Comparison of ENCODE assay signal across 20 cellular contexts in genomic region chr6:147448775-147449174, GRCh38. TPM values are rescaled to one million over a fixed set of nuclear protein-coding genes. Genes with fewer than 3 reads are reported as not detected.
A peak's percentile ranks its signal among the peaks of the same experiment; 100 is the strongest.
DNase-seq lines count a peak whose midpoint lies in the region; ATAC-seq, FAIRE-seq and TF ChIP-seq lines count a peak whose summit lies in the region.
"Had no signal": no experiment of that assay in that cellular context is flagged by ENCODE, and none has a peak within 500 bp of the region (broad histone marks: within the 10 kb centered on the region; RNA-seq: fewer than 3 reads in every experiment).

No MANE protein-coding gene starts in this region.

- TF ChIP-seq CTCF in endodermal cell (conservative IDR thresholded peaks at IDR 0.05), result no peak
- no peak for TF ChIP-seq CTCF in neural crest cell (conservative IDR thresholded peaks at IDR 0.05)
- no peak for TF ChIP-seq CTCF in D721Med (IDR thresholded peaks at IDR 0.05; ENCODE audit: insufficient read depth, missing control alignments)

- H3K4me3 Mint-ChIP-seq in endodermal cell (peak overlapping the region; percentile 22), neural crest cell (peak overlapping the region; percentile 18)
- no peak overlapping the region for H3K4me3 Mint-ChIP-seq in stimulated activated naive CD8-positive, alpha-beta T cell treated with anti-CD3 and anti-CD28 coated beads, Interleukin-15, amount 100 ng/mL, for 72 hours
- no peak overlapping the region for H3K4me3 Mint-ChIP-seq in activated T-cell treated with anti-CD3 and anti-CD28 coated beads, Interleukin-2, amount 50 U/mL, for 4 hours
- H3K4me3 Mint-ChIP-seq: CD4-positive, CD25-positive, alpha-beta regulatory T cell had no signal

- H3K9me3 ChIP-seq in ES-I3 (ENCODE audit: control insufficient read depth, insufficient read depth, low read length) (no peaks in the 10 kb centered on the region), HUES64 (ENCODE audit: insufficient read depth, low read depth, low read length) (no peaks in the 10 kb centered on the region), endodermal cell (ENCODE audit: control insufficient read depth, low read length) (no peaks in the 10 kb centered on the region)
- H3K9me3 ChIP-seq: BE2C had no signal

- no peak for ATAC-seq in stimulated activated naive CD8-positive, alpha-beta T cell treated with anti-CD3 and anti-CD28 coated beads, Interleukin-15, amount 100 ng/mL, for 72 hours
- no peak for ATAC-seq in activated T-cell treated with anti-CD3 and anti-CD28 coated beads, Interleukin-2, amount 50 U/mL, for 4 hours

- H3K9me3 Mint-ChIP-seq in endodermal cell (no peaks in the 10 kb centered on the region), neural crest cell (no peaks in the 10 kb centered on the region)
- no peaks in the 10 kb centered on the region for H3K9me3 Mint-ChIP-seq in stimulated activated naive CD8-positive, alpha-beta T cell treated with anti-CD3 and anti-CD28 coated beads, Interleukin-15, amount 100 ng/mL, for 72 hours
- no peaks in the 10 kb centered on the region for H3K9me3 Mint-ChIP-seq in activated T-cell treated with anti-CD3 and anti-CD28 coated beads, Interleukin-2, amount 50 U/mL, for 4 hours

- H3K36me3 ChIP-seq in ES-I3 (ENCODE audit: insufficient read depth, low read length) (no peaks in the 10 kb centered on the region), HUES64 (ENCODE audit: insufficient read depth, low read length) (no peaks in the 10 kb centered on the region), endodermal cell (ENCODE audit: control insufficient read depth, insufficient read depth, low read length) (no peaks in the 10 kb centered on the region)
- H3K36me3 ChIP-seq: BE2C had no signal

- H3K4me3 ChIP-seq in HUES64 (ENCODE audit: low read length) (no peak overlapping the region; the same call in 1 of the 2 replicates), endodermal cell (ENCODE audit: low read length) (peak overlapping the region; percentile 38)

- H3K4me1 ChIP-seq in ES-I3 (ENCODE audit: insufficient read depth, low read length) (peaks cover 4% of the 10 kb centered on the region), HUES64 (ENCODE audit: insufficient read depth, low read length) (peaks cover 22% of the 10 kb centered on the region), endodermal cell (ENCODE audit: control insufficient read depth, insufficient read depth, low read length) (peaks cover 12% of the 10 kb centered on the region)

- DNase-seq in endodermal cell, result peak; percentile 63
- DNase-seq in neural crest cell (ENCODE audit: low read depth, low spot score), result no peak
- DNase-seq in activated effector memory CD4-positive, alpha-beta T cell treated with Interleukin-2 at 50 U/mL for 16 hours, result no peak
- DNase-seq in D721Med (ENCODE audit: insufficient read length, low spot score), result no peak
- no peak for DNase-seq in stimulated activated naive CD8-positive, alpha-beta T cell treated with anti-CD3 and anti-CD28 coated beads, Interleukin-15, amount 100 ng/mL, for 72 hours
- DNase-seq in activated T-cell treated with anti-CD3 and anti-CD28 coated beads, Interleukin-2, amount 50 U/mL, for 4 hours, result no peak
- DNase-seq: BE2C; CD4-positive, CD25-positive, alpha-beta regulatory T cell; DMS53; EL; KG1; MV-4-11; NCI-H187 treated with DMSO at 0.1 percent for 48 hours; NCI-H226; NCI-H524 treated with DMSO at 0.1 percent for 48 hours had no signal

- H3K36me3 Mint-ChIP-seq in endodermal cell (ENCODE audit: low read depth) (no peaks in the 10 kb centered on the region), neural crest cell (ENCODE audit: low read depth) (no peaks in the 10 kb centered on the region)
- H3K36me3 Mint-ChIP-seq in activated T-cell treated with anti-CD3 and anti-CD28 coated beads, Interleukin-2, amount 50 U/mL, for 4 hours (ENCODE audit: insufficient read depth), result no peaks in the 10 kb centered on the region
- H3K36me3 Mint-ChIP-seq: CD4-positive, CD25-positive, alpha-beta regulatory T cell had no signal

- H3K27ac ChIP-seq in HUES64 (ENCODE audit: low read depth, low read length), result peak overlapping the region; percentile 67; the same call in 1 of the 2 replicates
- no peak overlapping the region for H3K27ac ChIP-seq in endodermal cell (ENCODE audit: low read depth, low read length)

- H3K9ac ChIP-seq in ES-I3 (ENCODE audit: low read depth, low read length) (peak overlapping the region; percentile 54; the same call in 1 of the 2 replicates), HUES64 (ENCODE audit: low read depth, low read length) (no peak overlapping the region), endodermal cell (ENCODE audit: extremely low read depth, low read length, poor library complexity, severe bottlenecking) (no peak overlapping the region)

- WGBS in HUES64, result 82% methylated on average over 8 of the region's 8 CpGs
- WGBS in endodermal cell (ENCODE audit: insufficient coverage in 1 of 2, insufficient read length in 1 of 2), 2 experiments, result 87% methylated on average over 5 to 8 of the region's 8 CpGs

- H3K4me1 Mint-ChIP-seq in endodermal cell (peaks cover 43% of the 10 kb centered on the region), neural crest cell (peaks cover 22% of the 10 kb centered on the region)
- H3K4me1 Mint-ChIP-seq in stimulated activated naive CD8-positive, alpha-beta T cell treated with anti-CD3 and anti-CD28 coated beads, Interleukin-15, amount 100 ng/mL, for 72 hours, result no peaks in the 10 kb centered on the region
- H3K4me1 Mint-ChIP-seq in activated T-cell treated with anti-CD3 and anti-CD28 coated beads, Interleukin-2, amount 50 U/mL, for 4 hours (ENCODE audit: low read depth), result no peaks in the 10 kb centered on the region
- H3K4me1 Mint-ChIP-seq: CD4-positive, CD25-positive, alpha-beta regulatory T cell had no signal

- H3K27ac Mint-ChIP-seq in endodermal cell, result no peak overlapping the region
- no peak overlapping the region for H3K27ac Mint-ChIP-seq in neural crest cell (ENCODE audit: unreplicated experiment)
- no peak overlapping the region for H3K27ac Mint-ChIP-seq in stimulated activated naive CD8-positive, alpha-beta T cell treated with anti-CD3 and anti-CD28 coated beads, Interleukin-15, amount 100 ng/mL, for 72 hours
- H3K27ac Mint-ChIP-seq: CD4-positive, CD25-positive, alpha-beta regulatory T cell had no signal

- FAIRE-seq in D721Med (lab: Jason Lieb, UNC), result no peak
- FAIRE-seq: A204.1, GM12891, HTR-8/SVneo had no signal

- H3K27me3 Mint-ChIP-seq in endodermal cell (ENCODE audit: insufficient read depth) (peaks cover 11% of the 10 kb centered on the region), neural crest cell (ENCODE audit: low read depth) (peaks cover 12% of the 10 kb centered on the region)
- peaks cover 12% of the 10 kb centered on the region for H3K27me3 Mint-ChIP-seq in stimulated activated naive CD8-positive, alpha-beta T cell treated with anti-CD3 and anti-CD28 coated beads, Interleukin-15, amount 100 ng/mL, for 72 hours
- H3K27me3 Mint-ChIP-seq in activated T-cell treated with anti-CD3 and anti-CD28 coated beads, Interleukin-2, amount 50 U/mL, for 4 hours (ENCODE audit: low read depth), result peaks cover 12% of the 10 kb centered on the region

- H3K27me3 ChIP-seq in HUES64 (ENCODE audit: insufficient read depth, low read length) (peaks cover 30% of the 10 kb centered on the region; the same call in 1 of the 2 replicates), endodermal cell (ENCODE audit: control insufficient read depth, insufficient read depth, low read length, poor library complexity, severe bottlenecking) (no peaks in the 10 kb centered on the region)
- H3K27me3 ChIP-seq: BE2C had no signal

RNA-seq across cellular contexts. Expression of gene SAMD5, which starts 59.7 kb away (rescaled TPM):
- 0.75 TPM for polyA plus RNA-seq in HUES64 (2013, experiment 1 of 2)
- polyA plus RNA-seq in HUES64 (2013, experiment 2 of 2), result 0.38 TPM
- under 1 TPM; 0.69 to 0.99 TPM for total RNA-seq in endodermal cell
- 2.3 TPM for polyA plus RNA-seq in endodermal cell (2013, experiment 1 of 2)
- 2.1 TPM for polyA plus RNA-seq in endodermal cell (2013, experiment 2 of 2)
- total RNA-seq in neural crest cell, result 1.5 and 1.6 TPM in 2 replicates
- not detected for total RNA-seq in activated T-cell treated with anti-CD3 and anti-CD28 coated beads, Interleukin-2, amount 50 U/mL, for 4 hours
- total RNA-seq: CD4-positive, CD25-positive, alpha-beta regulatory T cell had no signal
- polyA plus RNA-seq: CD4-positive, CD25-positive, alpha-beta regulatory T cell had no signal

Comparison
In these comparisons a context has a peak if more than half of its experiments do, and no peak if none do; other contexts are left out.
1. H3K4me3 Mint-ChIP-seq: peak in endodermal cell (single experiment) and neural crest cell (single experiment); none in stimulated activated naive CD8-positive, alpha-beta T cell treated with anti-CD3 and anti-CD28 coated beads, Interleukin-15, amount 100 ng/mL, for 72 hours (0 of 2) and activated T-cell treated with anti-CD3 and anti-CD28 coated beads, Interleukin-2, amount 50 U/mL, for 4 hours (single experiment).